In the genomic region with DNA sequence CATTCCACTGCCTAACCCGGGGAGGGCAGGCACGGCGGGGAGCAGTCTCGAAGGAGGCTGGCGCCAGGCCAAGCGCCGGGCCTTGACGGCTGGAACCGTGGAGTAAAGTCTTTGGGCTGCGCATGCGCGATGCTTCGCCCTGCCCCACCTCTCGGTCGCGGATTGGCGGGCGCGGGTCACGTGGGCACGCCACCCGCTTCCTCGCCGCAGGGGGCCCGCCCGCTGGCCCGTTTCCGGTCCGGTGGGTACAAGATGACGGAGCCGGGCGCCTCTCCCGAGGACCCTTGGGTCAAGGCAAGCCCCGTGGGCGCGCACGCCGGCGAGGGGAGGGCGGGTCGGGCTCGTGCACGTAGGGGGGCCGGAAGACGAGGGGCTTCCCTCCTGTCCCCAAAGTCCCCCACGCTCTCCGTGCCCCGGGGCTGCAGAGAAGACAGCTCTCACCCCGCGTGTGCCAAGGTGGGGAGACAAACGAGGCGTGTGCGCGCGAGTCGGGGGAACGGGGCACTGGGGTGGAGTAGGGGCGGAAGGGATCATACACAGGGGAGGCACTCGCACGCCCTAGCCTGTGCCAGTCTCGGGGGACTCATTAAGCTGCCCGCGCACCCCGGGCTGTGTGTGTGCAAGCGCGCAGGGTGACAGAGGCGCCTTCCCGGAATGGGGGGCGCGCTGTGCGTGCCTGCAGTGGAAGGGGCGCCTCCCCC, we compare ENCODE assay signal across 1 cellular context.
TF ChIP-seq lines count a peak whose summit lies in the region.

Gene MLX (plus strand): TSS at position 228 of the 701 bp plus-strand sequence. CDS start 25 bp downstream, at position 253.

TF ChIP-seq in HepG2, 621 proteins besides CTCF, POLR2A, EP300 and RAD21 (continued from another document and continues in another):
- TF ChIP-seq, protein P1, sequence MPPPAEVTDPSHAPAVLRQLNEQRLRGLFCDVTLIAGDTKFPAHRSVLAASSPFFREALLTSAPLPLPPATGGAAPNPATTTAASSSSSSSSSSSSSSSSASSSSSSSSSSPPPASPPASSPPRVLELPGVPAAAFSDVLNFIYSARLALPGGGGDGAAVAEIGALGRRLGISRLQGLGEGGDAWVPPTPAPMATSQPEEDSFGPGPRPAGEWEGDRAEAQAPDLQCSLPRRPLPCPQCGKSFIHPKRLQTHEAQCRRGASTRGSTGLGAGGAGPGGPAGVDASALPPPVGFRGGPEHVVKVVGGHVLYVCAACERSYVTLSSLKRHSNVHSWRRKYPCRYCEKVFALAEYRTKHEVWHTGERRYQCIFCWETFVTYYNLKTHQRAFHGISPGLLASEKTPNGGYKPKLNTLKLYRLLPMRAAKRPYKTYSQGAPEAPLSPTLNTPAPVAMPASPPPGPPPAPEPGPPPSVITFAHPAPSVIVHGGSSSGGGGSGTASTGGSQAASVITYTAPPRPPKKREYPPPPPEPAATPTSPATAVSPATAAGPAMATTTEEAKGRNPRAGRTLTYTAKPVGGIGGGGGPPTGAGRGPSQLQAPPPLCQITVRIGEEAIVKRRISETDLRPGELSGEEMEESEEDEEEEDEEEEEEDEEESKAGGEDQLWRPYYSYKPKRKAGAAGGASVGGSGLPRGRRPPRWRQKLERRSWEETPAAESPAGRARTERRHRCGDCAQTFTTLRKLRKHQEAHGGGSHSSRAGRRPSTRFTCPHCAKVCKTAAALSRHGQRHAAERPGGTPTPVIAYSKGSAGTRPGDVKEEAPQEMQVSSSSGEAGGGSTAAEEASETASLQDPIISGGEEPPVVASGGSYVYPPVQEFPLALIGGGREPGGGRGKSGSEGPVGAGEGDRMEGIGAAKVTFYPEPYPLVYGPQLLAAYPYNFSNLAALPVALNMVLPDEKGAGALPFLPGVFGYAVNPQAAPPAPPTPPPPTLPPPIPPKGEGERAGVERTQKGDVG (CRISPR knock-in tag; IDR thresholded peaks at IDR 0.05; ENCODE audit: borderline replicate concordance) = 0 out of 2 replicates have a peak, but pooled peaks have one; percentile 6
- TF ChIP-seq FOXK2 (IDR thresholded peaks at IDR 0.05) (no peak), PCBP2 (optimal IDR thresholded peaks at IDR 0.05; ENCODE audit: low read depth, low read length, poor library complexity, severe bottlenecking) (no peak), HOXA7 (CRISPR knock-in tag; IDR thresholded peaks at IDR 0.05) (no peak), HNF1B (CRISPR knock-in tag; IDR thresholded peaks at IDR 0.05) (peak; percentile 97), ZNF724P (CRISPR knock-in tag; IDR thresholded peaks at IDR 0.05; ENCODE audit: borderline replicate concordance) (peak; percentile 92; the same call in 1 of the 2 replicates), FOXJ3 (CRISPR knock-in tag; IDR thresholded peaks at IDR 0.05; ENCODE audit: borderline replicate concordance) (0 out of 2 replicates have a peak, but pooled peaks have one; percentile 40), NFRKB (IDR thresholded peaks at IDR 0.05) (no peak), MYC (CRISPR knock-in tag; IDR thresholded peaks at IDR 0.05; ENCODE audit: borderline replicate concordance) (peak; percentile 90), PHF5A (CRISPR knock-in tag; IDR thresholded peaks at IDR 0.05; ENCODE audit: low read depth, unreplicated experiment) (peak; percentile 88), SIX1 (CRISPR knock-in tag; IDR thresholded peaks at IDR 0.05; ENCODE audit: borderline replicate concordance) (no peak), CHD4 (IDR thresholded peaks at IDR 0.05; ENCODE audit: borderline replicate concordance, low read length) (no peak), GABPB1 (CRISPR knock-in tag; IDR thresholded peaks at IDR 0.05) (peak; percentile 97), NFIB (CRISPR knock-in tag; IDR thresholded peaks at IDR 0.05; ENCODE audit: borderline replicate concordance) (peak; percentile 98), ZNF570 (CRISPR knock-in tag; IDR thresholded peaks at IDR 0.05; ENCODE audit: borderline replicate concordance) (peak; percentile 86; the same call in 1 of the 2 replicates), JDP2 (CRISPR knock-in tag; IDR thresholded peaks at IDR 0.05; ENCODE audit: borderline replicate concordance) (no peak), KAT2B (IDR thresholded peaks at IDR 0.05; ENCODE audit: borderline replicate concordance, low read depth, low read length) (no peak), ZNF160 (CRISPR knock-in tag; IDR thresholded peaks at IDR 0.05) (no peak; the same call in 1 of the 2 replicates), SMAD9 (CRISPR knock-in tag; IDR thresholded peaks at IDR 0.05) (peak; percentile 51; the same call in 1 of the 2 replicates), ZNF615 (CRISPR knock-in tag; IDR thresholded peaks at IDR 0.05; ENCODE audit: borderline replicate concordance) (peak; percentile 89; the same call in 1 of the 2 replicates), TBX2 (CRISPR knock-in tag; IDR thresholded peaks at IDR 0.05; ENCODE audit: borderline replicate concordance) (peak; percentile 86), PCBP1 (IDR thresholded peaks at IDR 0.05; ENCODE audit: borderline replicate concordance, low read depth, low read length) (no peak), NR2C2 (CRISPR knock-in tag; IDR thresholded peaks at IDR 0.05; ENCODE audit: borderline replicate concordance) (peak; percentile 89), JUN (CRISPR knock-in tag; IDR thresholded peaks at IDR 0.05) (no peak; the same call in 1 of the 2 replicates), ZBTB7B (CRISPR knock-in tag; IDR thresholded peaks at IDR 0.05) (peak; percentile 91), NFATC3 (CRISPR knock-in tag; IDR thresholded peaks at IDR 0.05) (no peak; the same call in 1 of the 2 replicates), GTF3A (CRISPR knock-in tag; conservative IDR thresholded peaks at IDR 0.05) (0 out of 2 replicates have a peak, but pooled peaks have one; percentile 88), ZBTB1 (CRISPR knock-in tag; IDR thresholded peaks at IDR 0.05; ENCODE audit: borderline replicate concordance) (no peak), NBN (conservative IDR thresholded peaks at IDR 0.05) (no peak), ZNF703 (CRISPR knock-in tag; IDR thresholded peaks at IDR 0.05; ENCODE audit: borderline replicate concordance) (peak; percentile 40; the same call in 1 of the 2 replicates), POLR2G (IDR thresholded peaks at IDR 0.05; ENCODE audit: low read depth, low read length) (peak; percentile 88), TEAD3 (CRISPR knock-in tag; optimal IDR thresholded peaks at IDR 0.05; ENCODE audit: borderline replicate concordance) (peak; percentile 60), ZNF224 (CRISPR knock-in tag; IDR thresholded peaks at IDR 0.05) (0 out of 2 replicates have a peak, but pooled peaks have one; percentile 55), MXD3 (CRISPR knock-in tag; IDR thresholded peaks at IDR 0.05) (peak; percentile 69), ZSCAN20 (CRISPR knock-in tag; IDR thresholded peaks at IDR 0.05; ENCODE audit: borderline replicate concordance) (no peak; the same call in 1 of the 2 replicates), HOXA3 (CRISPR knock-in tag; IDR thresholded peaks at IDR 0.05) (peak; percentile 80), TP53 (CRISPR knock-in tag; conservative IDR thresholded peaks at IDR 0.05) (no peak), NR2F2 (IDR thresholded peaks at IDR 0.05; ENCODE audit: borderline replicate concordance, low read depth) (no peak), ZNF136 (CRISPR knock-in tag; IDR thresholded peaks at IDR 0.05; ENCODE audit: low read depth) (no peak; the same call in 1 of the 2 replicates), ZFP82 (CRISPR knock-in tag; IDR thresholded peaks at IDR 0.05; ENCODE audit: borderline replicate concordance) (peak; percentile 79; the same call in 1 of the 2 replicates), TCF7L2 (IDR thresholded peaks at IDR 0.05; ENCODE audit: low read depth, low read length) (no peak), YEATS2 (CRISPR knock-in tag; IDR thresholded peaks at IDR 0.05; ENCODE audit: borderline replicate concordance) (peak; percentile 87), ELF1 (CRISPR knock-in tag; IDR thresholded peaks at IDR 0.05) (peak; percentile 90), ESRRA (CRISPR knock-in tag; IDR thresholded peaks at IDR 0.05; ENCODE audit: low read depth) (peak; percentile 46; the same call in 1 of the 2 replicates)
- TF ChIP-seq, protein P2, sequence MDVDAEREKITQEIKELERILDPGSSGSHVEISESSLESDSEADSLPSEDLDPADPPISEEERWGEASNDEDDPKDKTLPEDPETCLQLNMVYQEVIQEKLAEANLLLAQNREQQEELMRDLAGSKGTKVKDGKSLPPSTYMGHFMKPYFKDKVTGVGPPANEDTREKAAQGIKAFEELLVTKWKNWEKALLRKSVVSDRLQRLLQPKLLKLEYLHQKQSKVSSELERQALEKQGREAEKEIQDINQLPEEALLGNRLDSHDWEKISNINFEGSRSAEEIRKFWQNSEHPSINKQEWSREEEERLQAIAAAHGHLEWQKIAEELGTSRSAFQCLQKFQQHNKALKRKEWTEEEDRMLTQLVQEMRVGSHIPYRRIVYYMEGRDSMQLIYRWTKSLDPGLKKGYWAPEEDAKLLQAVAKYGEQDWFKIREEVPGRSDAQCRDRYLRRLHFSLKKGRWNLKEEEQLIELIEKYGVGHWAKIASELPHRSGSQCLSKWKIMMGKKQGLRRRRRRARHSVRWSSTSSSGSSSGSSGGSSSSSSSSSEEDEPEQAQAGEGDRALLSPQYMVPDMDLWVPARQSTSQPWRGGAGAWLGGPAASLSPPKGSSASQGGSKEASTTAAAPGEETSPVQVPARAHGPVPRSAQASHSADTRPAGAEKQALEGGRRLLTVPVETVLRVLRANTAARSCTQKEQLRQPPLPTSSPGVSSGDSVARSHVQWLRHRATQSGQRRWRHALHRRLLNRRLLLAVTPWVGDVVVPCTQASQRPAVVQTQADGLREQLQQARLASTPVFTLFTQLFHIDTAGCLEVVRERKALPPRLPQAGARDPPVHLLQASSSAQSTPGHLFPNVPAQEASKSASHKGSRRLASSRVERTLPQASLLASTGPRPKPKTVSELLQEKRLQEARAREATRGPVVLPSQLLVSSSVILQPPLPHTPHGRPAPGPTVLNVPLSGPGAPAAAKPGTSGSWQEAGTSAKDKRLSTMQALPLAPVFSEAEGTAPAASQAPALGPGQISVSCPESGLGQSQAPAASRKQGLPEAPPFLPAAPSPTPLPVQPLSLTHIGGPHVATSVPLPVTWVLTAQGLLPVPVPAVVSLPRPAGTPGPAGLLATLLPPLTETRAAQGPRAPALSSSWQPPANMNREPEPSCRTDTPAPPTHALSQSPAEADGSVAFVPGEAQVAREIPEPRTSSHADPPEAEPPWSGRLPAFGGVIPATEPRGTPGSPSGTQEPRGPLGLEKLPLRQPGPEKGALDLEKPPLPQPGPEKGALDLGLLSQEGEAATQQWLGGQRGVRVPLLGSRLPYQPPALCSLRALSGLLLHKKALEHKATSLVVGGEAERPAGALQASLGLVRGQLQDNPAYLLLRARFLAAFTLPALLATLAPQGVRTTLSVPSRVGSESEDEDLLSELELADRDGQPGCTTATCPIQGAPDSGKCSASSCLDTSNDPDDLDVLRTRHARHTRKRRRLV (CRISPR knock-in tag; IDR thresholded peaks at IDR 0.05) = peak; percentile 81; the same call in 1 of the 2 replicates
- TF ChIP-seq, protein P3, sequence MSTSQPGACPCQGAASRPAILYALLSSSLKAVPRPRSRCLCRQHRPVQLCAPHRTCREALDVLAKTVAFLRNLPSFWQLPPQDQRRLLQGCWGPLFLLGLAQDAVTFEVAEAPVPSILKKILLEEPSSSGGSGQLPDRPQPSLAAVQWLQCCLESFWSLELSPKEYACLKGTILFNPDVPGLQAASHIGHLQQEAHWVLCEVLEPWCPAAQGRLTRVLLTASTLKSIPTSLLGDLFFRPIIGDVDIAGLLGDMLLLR (CRISPR knock-in tag; IDR thresholded peaks at IDR 0.05) = peak; percentile 83; the same call in 1 of the 2 replicates
- TF ChIP-seq, protein P4, sequence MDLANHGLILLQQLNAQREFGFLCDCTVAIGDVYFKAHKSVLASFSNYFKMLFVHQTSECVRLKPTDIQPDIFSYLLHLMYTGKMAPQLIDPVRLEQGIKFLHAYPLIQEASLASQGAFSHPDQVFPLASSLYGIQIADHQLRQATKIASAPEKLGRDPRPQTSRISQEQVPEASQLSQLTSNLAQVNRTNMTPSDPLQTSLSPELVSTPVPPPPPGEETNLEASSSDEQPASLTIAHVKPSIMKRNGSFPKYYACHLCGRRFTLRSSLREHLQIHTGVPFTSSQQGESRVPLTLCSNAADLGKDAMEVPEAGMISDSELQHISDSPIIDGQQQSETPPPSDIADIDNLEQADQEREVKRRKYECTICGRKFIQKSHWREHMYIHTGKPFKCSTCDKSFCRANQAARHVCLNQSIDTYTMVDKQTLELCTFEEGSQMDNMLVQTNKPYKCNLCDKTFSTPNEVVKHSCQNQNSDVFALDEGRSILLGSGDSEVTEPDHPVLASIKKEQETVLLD (CRISPR knock-in tag; IDR thresholded peaks at IDR 0.05; ENCODE audit: low read depth) = peak; percentile 96
